In genomic region chr1:1462318-1462966, GRCh38 we compare ENCODE assay signal across 8 cellular contexts. TPM values are rescaled to one million over a fixed set of nuclear protein-coding genes. Genes with fewer than 3 reads are reported as not detected.
DNase-seq lines count a peak whose midpoint lies in the region; ATAC-seq and TF ChIP-seq lines count a peak whose summit lies in the region.

No MANE protein-coding gene starts in this region.

- TF ChIP-seq POLR2A in prostate gland (IDR thresholded peaks at IDR 0.05) = no peak

- no peaks in the 10 kb centered on the region for H3K27me3 ChIP-seq in prostate gland (replicated peaks; ENCODE audit: insufficient read depth)

- ATAC-seq in HG02759 (IDR thresholded peaks at IDR 0.05; ENCODE audit: unreplicated experiment) = no peak

- in situ Hi-C loops in ACHN (cut with HindIII; ENCODE audit: low pct_ligation_motif_present, low pct_unique_long_range_greater_than_20kb, low sequenced_read_pairs) = no loop called here

- peak overlapping the region; percentile 2 for H3K4me3 ChIP-seq in epithelial cell of proximal tubule (ENCODE audit: low read depth, low read length)
- H3K4me3 ChIP-seq in prostate gland = peak overlapping the region; percentile 20

- H3K4me1 ChIP-seq in prostate gland (replicated peaks) = no peaks in the 10 kb centered on the region

- no peaks in the 10 kb centered on the region for H3K9me3 ChIP-seq in prostate gland

- peak; percentile 33 for DNase-seq in NCI-H146 (lab: John Stamatoyannopoulos, UW)
- no peak for DNase-seq in NCI-H146 treated with DMSO at 0.1 percent for 48 hours (lab: John Stamatoyannopoulos, UW; ENCODE audit: unreplicated experiment)
- peak; percentile 99 for DNase-seq in NCI-H510A (lab: John Stamatoyannopoulos, UW)
- no peak for DNase-seq in epithelial cell of proximal tubule (ENCODE audit: low read depth)
- DNase-seq in prostate gland (ENCODE audit: low spot score) = peak; percentile 41
- no peak for DNase-seq in NCI-H748 (lab: John Stamatoyannopoulos, UW; ENCODE audit: unreplicated experiment)
- DNase-seq in ACHN = no peak

- 34% methylated on average over 18 of the region's 26 CpGs for WGBS in prostate gland

- H3K36me3 ChIP-seq in prostate gland = no peaks in the 10 kb centered on the region

- TF ChIP-seq CTCF in epithelial cell of proximal tubule (conservative IDR thresholded peaks at IDR 0.05; ENCODE audit: low read depth, low read length) (no peak), prostate gland (IDR thresholded peaks at IDR 0.05) (no peak)

- intact Hi-C loops in prostate gland (cut with DNase I) = no loop called here

- peak overlapping the region; percentile 43 to 64 for H3K27ac ChIP-seq in prostate gland

RNA-seq across cellular contexts. Expression of gene ATAD3B, which starts 9.1 kb away (rescaled TPM):
- total RNA-seq in epithelial cell of proximal tubule (42.8 and 91.2 TPM in 2 replicates), prostate gland (10 to 100 TPM; 16.8 to 26.9 TPM)

RNA-seq across cellular contexts. Expression of gene ATAD3C, which starts 13.0 kb away (rescaled TPM):
- total RNA-seq in epithelial cell of proximal tubule = under 0.01 and 0.36 TPM in 2 replicates
- 1 to 10 TPM; 7.3 to 9.9 TPM for total RNA-seq in prostate gland

RNA-seq across cellular contexts. Expression of gene VWA1, which starts 27.0 kb away (rescaled TPM):
- total RNA-seq in epithelial cell of proximal tubule (41.6 and 56.3 TPM in 2 replicates), prostate gland (100 to 1,000 TPM; 191 to 227 TPM)

RNA-seq across cellular contexts. Expression of gene ANKRD65, which starts 41.4 kb away (rescaled TPM):
- total RNA-seq in epithelial cell of proximal tubule (2.7 and 4.0 TPM in 2 replicates), prostate gland (10 to 100 TPM; 33.7 to 34.9 TPM)

RNA-seq across cellular contexts. Expression of gene ATAD3A, which starts 49.5 kb away (rescaled TPM):
- 52.6 and 110 TPM in 2 replicates for total RNA-seq in epithelial cell of proximal tubule
- total RNA-seq in prostate gland = 10 to 100 TPM; 30.0 to 32.8 TPM

Comparison
In these comparisons a context has a peak if more than half of its experiments do, and no peak if none do; other contexts are left out.
1. DNase-seq: peak in NCI-H146 (single experiment), NCI-H510A (single experiment) and prostate gland (single experiment); none in NCI-H146 treated with DMSO at 0.1 percent for 48 hours (single experiment), epithelial cell of proximal tubule (single experiment), NCI-H748 (single experiment) and ACHN (single experiment).